In the genomic region with DNA sequence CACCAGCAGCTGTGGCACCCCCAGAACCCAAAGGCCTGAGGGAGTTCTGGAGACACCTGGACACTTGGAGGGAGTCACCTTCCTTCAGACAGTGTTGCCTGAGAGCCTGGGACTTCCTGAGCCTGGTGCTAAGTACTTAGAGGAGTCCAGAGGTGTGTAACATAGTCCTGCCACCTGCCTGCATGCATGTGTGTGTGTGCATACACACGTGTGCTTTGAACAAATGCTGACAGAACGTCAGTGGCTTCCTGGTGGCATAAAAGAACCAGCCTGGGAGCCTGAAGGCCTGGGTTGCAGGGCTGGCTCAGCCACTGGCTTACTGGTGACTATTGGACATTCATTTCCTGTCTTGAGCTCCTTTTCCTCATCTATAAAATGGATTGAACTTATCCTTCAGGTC, we compare ENCODE assay signal across 1 cellular context.
TF ChIP-seq lines count a peak whose summit lies in the region.

No MANE protein-coding gene starts in this region.

TF ChIP-seq in IMR-90, 13 proteins besides CTCF, POLR2A, EP300 and RAD21:
- TF ChIP-seq FOS (IDR thresholded peaks at IDR 0.05; ENCODE audit: low read depth, low read length) (no peak), ELK1 (IDR thresholded peaks at IDR 0.05; ENCODE audit: borderline replicate concordance, low read depth, low read length) (no peak), CEBPB (IDR thresholded peaks at IDR 0.05; ENCODE audit: low read depth, low read length) (no peak), RCOR1 (IDR thresholded peaks at IDR 0.05; ENCODE audit: insufficient replicate concordance, low read length) (no peak), MXI1 (IDR thresholded peaks at IDR 0.05; ENCODE audit: borderline replicate concordance, low read depth, low read length) (no peak), MAZ (IDR thresholded peaks at IDR 0.05; ENCODE audit: borderline replicate concordance, low read depth, low read length) (no peak), RFX5 (IDR thresholded peaks at IDR 0.05; ENCODE audit: low read depth, low read length) (no peak), NFE2L2 (IDR thresholded peaks at IDR 0.05; ENCODE audit: low read depth, low read length) (no peak), MAFK (IDR thresholded peaks at IDR 0.05; ENCODE audit: low read depth, low read length) (no peak), CHD1 (IDR thresholded peaks at IDR 0.05; ENCODE audit: low read depth, low read length) (no peak), BHLHE40 (IDR thresholded peaks at IDR 0.05; ENCODE audit: low read depth, low read length) (no peak), SMC3 (IDR thresholded peaks at IDR 0.05; ENCODE audit: low read depth, low read length) (no peak)
- TF ChIP-seq, protein P1, sequence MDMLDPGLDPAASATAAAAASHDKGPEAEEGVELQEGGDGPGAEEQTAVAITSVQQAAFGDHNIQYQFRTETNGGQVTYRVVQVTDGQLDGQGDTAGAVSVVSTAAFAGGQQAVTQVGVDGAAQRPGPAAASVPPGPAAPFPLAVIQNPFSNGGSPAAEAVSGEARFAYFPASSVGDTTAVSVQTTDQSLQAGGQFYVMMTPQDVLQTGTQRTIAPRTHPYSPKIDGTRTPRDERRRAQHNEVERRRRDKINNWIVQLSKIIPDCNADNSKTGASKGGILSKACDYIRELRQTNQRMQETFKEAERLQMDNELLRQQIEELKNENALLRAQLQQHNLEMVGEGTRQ (IDR thresholded peaks at IDR 0.05; ENCODE audit: low read depth, low read length): no peak
